In the genomic region with DNA sequence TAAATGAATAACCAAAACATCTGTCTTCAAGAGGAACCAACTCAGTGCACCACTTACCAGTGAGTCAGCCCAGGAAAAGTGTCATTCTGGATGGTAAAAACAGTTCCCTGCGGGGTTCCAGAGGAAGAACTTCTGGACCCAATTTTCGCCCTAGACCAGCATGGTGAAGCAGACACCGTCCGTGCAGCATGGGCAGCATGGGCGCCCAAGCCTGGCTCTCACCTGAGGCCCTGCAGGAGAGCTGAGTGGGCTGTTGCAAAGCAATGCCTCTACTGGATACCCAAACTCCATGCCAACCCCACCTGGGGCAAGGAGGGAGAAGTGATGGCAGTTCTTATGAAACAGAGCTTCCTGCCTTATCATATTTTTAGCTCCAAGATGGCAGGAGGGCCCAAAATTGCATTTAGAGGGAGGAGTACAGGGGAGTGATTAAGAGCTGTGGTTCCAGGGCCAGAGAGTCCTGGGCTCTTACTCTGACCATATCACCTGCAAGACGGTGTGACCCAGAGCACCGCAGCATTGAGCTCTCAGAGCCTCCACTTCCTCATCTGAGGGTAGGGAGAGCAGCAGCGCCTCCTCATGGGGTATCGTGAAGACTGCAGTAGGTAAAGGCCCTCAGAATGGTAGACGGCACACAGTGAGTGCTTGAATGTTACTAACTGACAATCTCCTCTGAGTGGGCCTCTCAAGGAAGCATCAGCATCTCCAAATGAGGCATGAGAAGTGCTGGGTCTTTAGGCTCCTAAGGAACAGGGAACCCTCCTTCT, we compare ENCODE assay signal across 8 cellular contexts. TPM values are rescaled to one million over a fixed set of nuclear protein-coding genes. Genes with fewer than 3 reads are reported as not detected.
DNase-seq lines count a peak whose midpoint lies in the region; ATAC-seq, FAIRE-seq and TF ChIP-seq lines count a peak whose summit lies in the region.

No MANE protein-coding gene starts in this region.

- no peak overlapping the region for H3K4me3 Mint-ChIP-seq in activated T-helper 1 cell treated with anti-CD3 and anti-CD28 coated beads, Interleukin-12 subunit alpha, Interleukin-12 subunit beta, Interleukin-2, Interleukin-4 antibody, amounts not matched to agents 30 ng/mL and 10 ng/mL and 1 ng/mL, durations not matched to agents 14 hours and 24 hours and 36 hours

- H3K27ac Mint-ChIP-seq in activated T-helper 1 cell treated with anti-CD3 and anti-CD28 coated beads, Interleukin-12 subunit alpha, Interleukin-12 subunit beta, Interleukin-2, Interleukin-4 antibody, amounts not matched to agents 30 ng/mL and 10 ng/mL and 1 ng/mL, durations not matched to agents 14 hours and 24 hours and 36 hours = no peak overlapping the region

- no peak for TF ChIP-seq POLR2A in gastrocnemius medialis (IDR thresholded peaks at IDR 0.05)

- FAIRE-seq in HTR-8/SVneo (lab: Jason Lieb, UNC) = no peak

- H3K4me3 ChIP-seq in WERI-Rb-1 (ENCODE audit: low read depth, low read length) (no peak overlapping the region), gastrocnemius medialis (no peak overlapping the region)
- H3K4me3 ChIP-seq in effector memory CD4-positive, alpha-beta T cell (ENCODE audit: insufficient read depth, low read depth, low read length, poor library complexity, severe bottlenecking) = no peak overlapping the region

- peaks cover 23% of the 10 kb centered on the region for H3K36me3 Mint-ChIP-seq in activated T-helper 1 cell treated with anti-CD3 and anti-CD28 coated beads, Interleukin-12 subunit alpha, Interleukin-12 subunit beta, Interleukin-2, Interleukin-4 antibody, amounts not matched to agents 30 ng/mL and 10 ng/mL and 1 ng/mL, durations not matched to agents 14 hours and 24 hours and 36 hours (ENCODE audit: low read depth)

- peaks cover 31% of the 10 kb centered on the region for H3K36me3 ChIP-seq in WERI-Rb-1
- peaks cover 20% of the 10 kb centered on the region for H3K36me3 ChIP-seq in effector memory CD4-positive, alpha-beta T cell (ENCODE audit: control insufficient read depth, insufficient read depth, low read length)
- H3K36me3 ChIP-seq in gastrocnemius medialis = peaks cover 0 to 61% of the 10 kb centered on the region in 2 donors

- intact Hi-C loops in activated T-helper 1 cell treated with anti-CD3 and anti-CD28 coated beads, Interleukin-12 subunit alpha, Interleukin-12 subunit beta, Interleukin-2, Interleukin-4 antibody, amounts not matched to agents 30 ng/mL and 10 ng/mL and 1 ng/mL, durations not matched to agents 14 hours and 24 hours and 36 hours (cut with micrococcal nuclease) = no loop called here
- intact Hi-C loops in gastrocnemius medialis (cut with DNase I; ENCODE audit: low total_unique reads) = loop anchor here (5.0 kb wide), 1 partner anchor 256 kb away; a partner anchor contains a TSS

- H3K27me3 ChIP-seq in WERI-Rb-1 (ENCODE audit: insufficient read depth, low read depth, severe bottlenecking) (no peaks in the 10 kb centered on the region), gastrocnemius medialis (no peaks in the 10 kb centered on the region)
- no peaks in the 10 kb centered on the region for H3K27me3 ChIP-seq in effector memory CD4-positive, alpha-beta T cell (replicated peaks; ENCODE audit: control insufficient read depth, insufficient read depth, low read length, poor library complexity, severe bottlenecking)

- no peaks in the 10 kb centered on the region for H3K4me1 Mint-ChIP-seq in activated T-helper 1 cell treated with anti-CD3 and anti-CD28 coated beads, Interleukin-12 subunit alpha, Interleukin-12 subunit beta, Interleukin-2, Interleukin-4 antibody, amounts not matched to agents 30 ng/mL and 10 ng/mL and 1 ng/mL, durations not matched to agents 14 hours and 24 hours and 36 hours (ENCODE audit: low read depth)

- no peaks in the 10 kb centered on the region for H3K9me3 ChIP-seq in WERI-Rb-1 (ENCODE audit: severe bottlenecking)
- no peaks in the 10 kb centered on the region for H3K9me3 ChIP-seq in effector memory CD4-positive, alpha-beta T cell (ENCODE audit: control insufficient read depth, low read length)
- H3K9me3 ChIP-seq in gastrocnemius medialis = no peaks in the 10 kb centered on the region

- H3K27ac ChIP-seq in WERI-Rb-1 (no peak overlapping the region), gastrocnemius medialis (peak overlapping the region; percentile 20 to 63 (median 40))
- no peak overlapping the region for H3K27ac ChIP-seq in effector memory CD4-positive, alpha-beta T cell (ENCODE audit: insufficient read depth, low read length, poor library complexity, severe bottlenecking)

- DNase-seq in activated T-helper 1 cell treated with Interleukin-2 at 50 U/mL for 16 hours (ENCODE audit: low read depth) (peak; percentile 7), WERI-Rb-1 (peak; percentile 61), gastrocnemius medialis (peak in 1 of 2 donors; percentile 51), kidney tubule cell (ENCODE audit: low spot score) (no peak), HTR-8/SVneo (ENCODE audit: insufficient read length, low spot score) (no peak)
- DNase-seq in activated T-helper 1 cell treated with anti-CD3 and anti-CD28 coated beads, Interleukin-12 subunit alpha, Interleukin-12 subunit beta, Interleukin-2, Interleukin-4 antibody, amounts not matched to agents 30 ng/mL and 10 ng/mL and 1 ng/mL, durations not matched to agents 14 hours and 24 hours and 36 hours (ENCODE audit: low spot score) = no peak
- DNase-seq in effector memory CD4-positive, alpha-beta T cell = peak in 2 of 3 donors; percentile 17 to 32

- H3K9me3 Mint-ChIP-seq in activated T-helper 1 cell treated with anti-CD3 and anti-CD28 coated beads, Interleukin-12 subunit alpha, Interleukin-12 subunit beta, Interleukin-2, Interleukin-4 antibody, amounts not matched to agents 30 ng/mL and 10 ng/mL and 1 ng/mL, durations not matched to agents 14 hours and 24 hours and 36 hours = no peaks in the 10 kb centered on the region

- TF ChIP-seq CTCF in WERI-Rb-1 (IDR thresholded peaks at IDR 0.05; ENCODE audit: low read depth, low read length) (peak; percentile 90), gastrocnemius medialis (IDR thresholded peaks at IDR 0.05 in 4 of 5, conservative IDR thresholded peaks at IDR 0.05 in 1 of 5) (peak in 4 of 5 experiments; percentile 38 to 56 (median 50))

- H3K4me1 ChIP-seq in effector memory CD4-positive, alpha-beta T cell (ENCODE audit: control insufficient read depth, insufficient read depth, low read length, poor library complexity, severe bottlenecking) = no peaks in the 10 kb centered on the region
- H3K4me1 ChIP-seq in gastrocnemius medialis = peaks cover 0 to 8% of the 10 kb centered on the region in 2 donors

- in situ Hi-C loops in gastrocnemius medialis (cut with MboI; ENCODE audit: low sequenced_read_pairs in 4 of 4) = loop anchor here in 1 of 4 donors (25.0 kb wide), 1 partner anchor 271 kb away; a partner anchor contains a TSS

- ATAC-seq in gastrocnemius medialis (peak; percentile 48 to 91), GM19467 (IDR thresholded peaks at IDR 0.05; ENCODE audit: unreplicated experiment) (no peak)

- no peaks in the 10 kb centered on the region for H3K27me3 Mint-ChIP-seq in activated T-helper 1 cell treated with anti-CD3 and anti-CD28 coated beads, Interleukin-12 subunit alpha, Interleukin-12 subunit beta, Interleukin-2, Interleukin-4 antibody, amounts not matched to agents 30 ng/mL and 10 ng/mL and 1 ng/mL, durations not matched to agents 14 hours and 24 hours and 36 hours (ENCODE audit: insufficient read depth)

RNA-seq across cellular contexts. Expression of a gene that starts 16.6 kb away (rescaled TPM):
- 23.9 and 24.7 TPM in 2 replicates for total RNA-seq in activated T-helper 1 cell treated with anti-CD3 and anti-CD28 coated beads, Interleukin-12 subunit alpha, Interleukin-12 subunit beta, Interleukin-2, Interleukin-4 antibody, amounts not matched to agents 30 ng/mL and 10 ng/mL and 1 ng/mL, durations not matched to agents 14 hours and 24 hours and 36 hours
- 100 to 1,000 TPM; 102 to 196 (median 114) TPM for total RNA-seq in gastrocnemius medialis

RNA-seq across cellular contexts. Expression of a gene that starts 29.6 kb away (rescaled TPM):
- 72.7 and 74.2 TPM in 2 replicates for total RNA-seq in activated T-helper 1 cell treated with anti-CD3 and anti-CD28 coated beads, Interleukin-12 subunit alpha, Interleukin-12 subunit beta, Interleukin-2, Interleukin-4 antibody, amounts not matched to agents 30 ng/mL and 10 ng/mL and 1 ng/mL, durations not matched to agents 14 hours and 24 hours and 36 hours
- 10 to 100 TPM in 3 of 4 donors, 1 to 10 TPM in 1; 9.4 to 24.3 (median 19.6) TPM for total RNA-seq in gastrocnemius medialis

RNA-seq across cellular contexts. Expression of a gene that starts 40.5 kb away (rescaled TPM):
- 31.1 and 44.0 TPM in 2 replicates for total RNA-seq in activated T-helper 1 cell treated with anti-CD3 and anti-CD28 coated beads, Interleukin-12 subunit alpha, Interleukin-12 subunit beta, Interleukin-2, Interleukin-4 antibody, amounts not matched to agents 30 ng/mL and 10 ng/mL and 1 ng/mL, durations not matched to agents 14 hours and 24 hours and 36 hours
- total RNA-seq in gastrocnemius medialis = 10 to 100 TPM; 24.8 to 76.6 (median 58.6) TPM

Comparison
In these comparisons a context has a peak if more than half of its experiments do, and no peak if none do; other contexts are left out.
1. DNase-seq: peak in activated T-helper 1 cell treated with Interleukin-2 at 50 U/mL for 16 hours (single experiment), WERI-Rb-1 (single experiment) and effector memory CD4-positive, alpha-beta T cell (2 of 3); none in activated T-helper 1 cell treated with anti-CD3 and anti-CD28 coated beads, Interleukin-12 subunit alpha, Interleukin-12 subunit beta, Interleukin-2, Interleukin-4 antibody, amounts not matched to agents 30 ng/mL and 10 ng/mL and 1 ng/mL, durations not matched to agents 14 hours and 24 hours and 36 hours (single experiment), kidney tubule cell (single experiment) and HTR-8/SVneo (single experiment).
2. H3K27ac ChIP-seq: peak in gastrocnemius medialis (4 of 4); none in WERI-Rb-1 (single experiment) and effector memory CD4-positive, alpha-beta T cell (single experiment).